ENCODE assay signal across 1 cellular context in genomic region chr3:186053954-186054353, GRCh38.
TF ChIP-seq lines count a peak whose summit lies in the region.

No MANE protein-coding gene starts in this region.

TF ChIP-seq in neural cell, 6 proteins besides CTCF, POLR2A, EP300 and RAD21 (continued from another document):
- no peak for TF ChIP-seq REST (IDR thresholded peaks at IDR 0.05; ENCODE audit: borderline replicate concordance)
- no peak for TF ChIP-seq EZH2 (IDR thresholded peaks at IDR 0.05; ENCODE audit: borderline replicate concordance, insufficient read depth, low read length, poor library complexity, severe bottlenecking)
